In genomic region chr21:45523411-45524101, GRCh38 we compare ENCODE assay signal across 18 cellular contexts. TPM values are rescaled to one million over a fixed set of nuclear protein-coding genes. Genes with fewer than 3 reads are reported as not detected.
DNase-seq lines count a peak whose midpoint lies in the region; ATAC-seq and TF ChIP-seq lines count a peak whose summit lies in the region.
"Had no signal": no experiment of that assay in that cellular context is flagged by ENCODE, and none has a peak within 500 bp of the region (broad histone marks: within the 10 kb centered on the region; RNA-seq: fewer than 3 reads in every experiment).

No MANE protein-coding gene starts in this region.

- no peaks in the 10 kb centered on the region for H3K4me1 Mint-ChIP-seq in endodermal cell

- intact Hi-C loops in lower lobe of right lung (cut with DNase I): no loop called here
- intact Hi-C loops in stomach (cut with DNase I; ENCODE audit: low total_unique reads): no loop called here

- no peak overlapping the region for H3K27ac ChIP-seq in endodermal cell (ENCODE audit: low read depth, low read length)
- no peak overlapping the region for H3K27ac ChIP-seq in lower lobe of right lung
- no peak overlapping the region for H3K27ac ChIP-seq in stomach
- H3K27ac ChIP-seq: C4-2B, coronary artery, epithelial cell of prostate, skin epidermis, tibial nerve had no signal

- WGBS in endodermal cell (ENCODE audit: insufficient coverage in 1 of 2, insufficient read length in 1 of 2), 2 experiments: 91 to 94% methylated on average over 6 to 16 of the region's 16 CpGs
- WGBS in stomach, 5 donors: 76 to 89% (median 82%) methylated on average over 10 to 16 of the region's 16 CpGs

- H3K4me3 Mint-ChIP-seq in endodermal cell: no peak overlapping the region
- H3K4me3 Mint-ChIP-seq: mesothelial cell of epicardium had no signal

- TF ChIP-seq CTCF in endodermal cell (conservative IDR thresholded peaks at IDR 0.05) (no peak), lower lobe of right lung (IDR thresholded peaks at IDR 0.05) (no peak), stomach (IDR thresholded peaks at IDR 0.05) (no peak)

- no peak for TF ChIP-seq POLR2A in stomach (IDR thresholded peaks at IDR 0.05)

- H3K27ac Mint-ChIP-seq in endodermal cell: no peak overlapping the region
- H3K27ac Mint-ChIP-seq: activated T-helper 2 cell treated with anti-CD3 and anti-CD28 coated beads, Interferon-gamma antibody, Interleukin-2, Interleukin-4, amounts not matched to agents 10 μg/mL and 5 μg/mL and 100 μg/mL, durations not matched to agents 14 hours and 24 hours and 36 hours; mesothelial cell of epicardium had no signal

- H3K9me3 ChIP-seq in endodermal cell (ENCODE audit: control insufficient read depth, low read length) (peaks cover 38% of the 10 kb centered on the region), lower lobe of right lung (peaks cover 29% of the 10 kb centered on the region), stomach (peaks cover 0 to 32% (median 24%) of the 10 kb centered on the region in 4 donors)
- H3K9me3 ChIP-seq: HAP-1 had no signal

- H3K4me1 ChIP-seq in endodermal cell (ENCODE audit: control insufficient read depth, insufficient read depth, low read length): no peaks in the 10 kb centered on the region
- peaks cover 2% of the 10 kb centered on the region for H3K4me1 ChIP-seq in lower lobe of right lung
- peaks cover 0 to 8% (median 3%) of the 10 kb centered on the region in 4 donors for H3K4me1 ChIP-seq in stomach
- H3K4me1 ChIP-seq: HAP-1, tibial nerve had no signal

- no peak for TF ChIP-seq EP300 in stomach (IDR thresholded peaks at IDR 0.05)

- H3K4me3 ChIP-seq in endodermal cell (ENCODE audit: low read length) (no peak overlapping the region), lower lobe of right lung (no peak overlapping the region), stomach (no peak overlapping the region)
- H3K4me3 ChIP-seq: coronary artery, HAP-1, skin epidermis, tibial nerve had no signal

- H3K36me3 ChIP-seq in endodermal cell (ENCODE audit: control insufficient read depth, insufficient read depth, low read length) (peaks cover 41% of the 10 kb centered on the region), lower lobe of right lung (peaks cover 13% of the 10 kb centered on the region), stomach (peaks cover 0 to 36% (median 23%) of the 10 kb centered on the region in 4 donors)

- DNase-seq in NCI-H2171 treated with DMSO at 0.1 percent for 48 hours (lab: John Stamatoyannopoulos, UW) (peak; percentile 21), NCI-H2171 (lab: John Stamatoyannopoulos, UW) (no peak), endodermal cell (peak; percentile 34), lower lobe of right lung (peak; percentile 35), stomach (peak; percentile 24), HT-29 (ENCODE audit: low spot score) (no peak), AG08395 (ENCODE audit: low spot score) (no peak)
- DNase-seq in activated CD4-positive, CD25-positive, alpha-beta regulatory T cell treated with anti-CD3 and anti-CD28 coated beads, Interleukin-2, amount 50 U/mL, for 72 hours: no peak
- DNase-seq: activated CD4-positive, alpha-beta T cell treated with anti-CD3 and anti-CD28 coated beads, Interleukin-2, amount 50 U/mL, for 4 hours; NCI-H187 had no signal

- peaks cover 62% of the 10 kb centered on the region for H3K36me3 Mint-ChIP-seq in endodermal cell (ENCODE audit: low read depth)

- peaks cover 2% of the 10 kb centered on the region for H3K27me3 Mint-ChIP-seq in endodermal cell (ENCODE audit: insufficient read depth)

- peaks cover 34% of the 10 kb centered on the region for H3K9me3 Mint-ChIP-seq in endodermal cell

- H3K9ac ChIP-seq in endodermal cell (ENCODE audit: extremely low read depth, low read length, poor library complexity, severe bottlenecking): no peak overlapping the region

- ATAC-seq in lower lobe of right lung: no peak

- no peaks in the 10 kb centered on the region for H3K27me3 ChIP-seq in endodermal cell (ENCODE audit: control insufficient read depth, insufficient read depth, low read length, poor library complexity, severe bottlenecking)
- H3K27me3 ChIP-seq in lower lobe of right lung (ENCODE audit: low read depth): no peaks in the 10 kb centered on the region
- no peaks in the 10 kb centered on the region for H3K27me3 ChIP-seq in stomach
- H3K27me3 ChIP-seq: tibial nerve had no signal

RNA-seq across cellular contexts. Expression of gene SLC19A1, which starts 18.7 kb away (rescaled TPM):
- 10 to 100 TPM; 28.8 to 29.4 TPM for total RNA-seq in endodermal cell
- 19.9 TPM for polyA plus RNA-seq in endodermal cell (2013, experiment 1 of 2)
- polyA plus RNA-seq in endodermal cell (2013, experiment 2 of 2): 16.4 TPM
- total RNA-seq in lower lobe of right lung: 50.7 TPM
- total RNA-seq in stomach: 10 to 100 TPM in 1 of 5 donors, 1 to 10 TPM in 4; 3.1 to 23.3 (median 3.9) TPM
- polyA plus RNA-seq in stomach: 1 to 10 TPM; 2.9 to 9.9 (median 6.7) TPM
- total RNA-seq in HT-29 (2014; rRNA removed; shearing (Covaris generic)): 56.7 and 67.4 TPM in 2 replicates

Comparison
In these comparisons a context has a peak if more than half of its experiments do, and no peak if none do; other contexts are left out.
1. DNase-seq: peak in NCI-H2171 treated with DMSO at 0.1 percent for 48 hours (single experiment), endodermal cell (single experiment), lower lobe of right lung (single experiment) and stomach (single experiment); none in NCI-H2171 (single experiment), HT-29 (single experiment), AG08395 (single experiment) and activated CD4-positive, CD25-positive, alpha-beta regulatory T cell treated with anti-CD3 and anti-CD28 coated beads, Interleukin-2, amount 50 U/mL, for 72 hours (single experiment).